ENCODE assay signal across 8 cellular contexts in genomic region chr4:52658671-52659015, GRCh38. TPM values are rescaled to one million over a fixed set of nuclear protein-coding genes. Genes with fewer than 3 reads are reported as not detected.
DNase-seq lines count a peak whose midpoint lies in the region; ATAC-seq and TF ChIP-seq lines count a peak whose summit lies in the region.

No MANE protein-coding gene starts in this region.

- H3K27ac Mint-ChIP-seq in glutamatergic neuron (ENCODE audit: unreplicated experiment): peak overlapping the region; percentile 85

- no peak for TF ChIP-seq CTCF in VCaP (conservative IDR thresholded peaks at IDR 0.05)
- TF ChIP-seq CTCF in glutamatergic neuron (IDR thresholded peaks at IDR 0.05; ENCODE audit: partially characterized antibody, unreplicated experiment): no peak
- TF ChIP-seq CTCF in retinal pigment epithelial cell (conservative IDR thresholded peaks at IDR 0.05; ENCODE audit: low read depth, low read length): no peak

- peaks cover 10% of the 10 kb centered on the region for H3K27me3 Mint-ChIP-seq in glutamatergic neuron (ENCODE audit: unreplicated experiment)

- H3K9me3 Mint-ChIP-seq in glutamatergic neuron (ENCODE audit: unreplicated experiment): peaks cover 14% of the 10 kb centered on the region

- DNase-seq in glutamatergic neuron (peak; percentile 52), retinal pigment epithelial cell (ENCODE audit: low read depth) (no peak), SW480 (ENCODE audit: low spot score) (no peak), NCI-H1105 (lab: John Stamatoyannopoulos, UW) (no peak)

- H3K27ac ChIP-seq in VCaP: peak overlapping the region; percentile 93

- peak overlapping the region; percentile 92 for H3K4me3 Mint-ChIP-seq in glutamatergic neuron (ENCODE audit: unreplicated experiment)

- no peaks in the 10 kb centered on the region for H3K36me3 Mint-ChIP-seq in glutamatergic neuron (ENCODE audit: unreplicated experiment)

- H3K4me1 Mint-ChIP-seq in glutamatergic neuron (ENCODE audit: low read depth, unreplicated experiment): peaks cover 25% of the 10 kb centered on the region

- H3K4me3 ChIP-seq in GM08714 (ENCODE audit: low read length) (peak overlapping the region; percentile 90), retinal pigment epithelial cell (ENCODE audit: low read length) (peak overlapping the region; percentile 68)

- ATAC-seq in HG02623 (IDR thresholded peaks at IDR 0.05; ENCODE audit: unreplicated experiment): peak; percentile 4
- ATAC-seq in HG02973 (IDR thresholded peaks at IDR 0.05; ENCODE audit: unreplicated experiment): no peak

RNA-seq across cellular contexts. Expression of gene USP46, which starts 0.5 kb away (rescaled TPM):
- total RNA-seq in glutamatergic neuron (ENCODE audit: unreplicated experiment): 72.4 TPM
